In genomic region chr1:91827094-91828006, GRCh38 we compare ENCODE assay signal across 10 cellular contexts. TPM values are rescaled to one million over a fixed set of nuclear protein-coding genes. Genes with fewer than 3 reads are reported as not detected.
DNase-seq lines count a peak whose midpoint lies in the region; ATAC-seq and TF ChIP-seq lines count a peak whose summit lies in the region.
"Had no signal": no experiment of that assay in that cellular context is flagged by ENCODE, and none has a peak within 500 bp of the region (broad histone marks: within the 10 kb centered on the region; RNA-seq: fewer than 3 reads in every experiment).

No MANE protein-coding gene starts in this region.

- H3K79me2 ChIP-seq in hepatocyte: peaks cover 50% of the 10 kb centered on the region

- H3K4me3 ChIP-seq in HEK293 (ENCODE audit: low read depth, low read length) (no peak overlapping the region), hepatocyte (no peak overlapping the region)

- no peaks in the 10 kb centered on the region for H4K20me1 ChIP-seq in hepatocyte (ENCODE audit: insufficient read depth, poor library complexity, severe bottlenecking)

- DNase-seq in hepatocyte (ENCODE audit: low spot score) (peak; percentile 61), renal cortical epithelial cell (ENCODE audit: low read depth) (peak; percentile 95), NCI-H446 treated with DMSO at 0.1 percent for 48 hours (lab: John Stamatoyannopoulos, UW) (no peak), ureter (ENCODE audit: low spot score) (no peak)
- DNase-seq: activated naive CD4-positive, alpha-beta T cell treated with anti-CD3 and anti-CD28 coated beads, Interleukin-2, amount 50 U/mL, for 16 hours; NCI-H2081 treated with DMSO at 0.1 percent for 48 hours had no signal

- H3K36me3 ChIP-seq in HEK293 (ENCODE audit: control insufficient read depth in 2 of 2, insufficient read depth in 1 of 2, low read length in 2 of 2): no peaks in the 10 kb centered on the region
- H3K36me3 ChIP-seq in hepatocyte (replicated peaks; ENCODE audit: insufficient read depth, low read depth): no peaks in the 10 kb centered on the region

- ATAC-seq in HG03439 (IDR thresholded peaks at IDR 0.05; ENCODE audit: unreplicated experiment): no peak
- no peak for ATAC-seq in GM18519 (IDR thresholded peaks at IDR 0.05; ENCODE audit: low FRiP score, unreplicated experiment)

- TF ChIP-seq CTCF in HEK293 (tag by site-specific recombination; IDR thresholded peaks at IDR 0.05): no peak
- TF ChIP-seq CTCF in VCaP (conservative IDR thresholded peaks at IDR 0.05): no peak
- TF ChIP-seq CTCF in hepatocyte (IDR thresholded peaks at IDR 0.05; ENCODE audit: poor library complexity): no peak

- no peak overlapping the region for H2AFZ ChIP-seq in hepatocyte

- H3K9me2 ChIP-seq in hepatocyte (replicated peaks; ENCODE audit: insufficient read depth): no peaks in the 10 kb centered on the region

- H3K9me3 ChIP-seq in HEK293 (ENCODE audit: control insufficient read depth, insufficient read depth, low read depth, low read length) (no peaks in the 10 kb centered on the region), hepatocyte (ENCODE audit: low read depth) (no peaks in the 10 kb centered on the region)

- CTCF ChIA-PET in HEK293 (lab: Yijun Ruan, JAX): interaction anchor here (0.6 kb wide), 1 partner anchor 323 kb away, joined by 3 read pairs; no protein-coding TSS in a partner anchor

- POLR2A ChIA-PET in HEK293 (lab: Yijun Ruan, JAX): interaction anchor here (0.6 kb wide), 1 partner anchor 10 kb away, joined by 7 read pairs; no protein-coding TSS in a partner anchor

- peak overlapping the region; percentile 63 for H3K4me2 ChIP-seq in hepatocyte

- H3K27ac ChIP-seq in HEK293 (ENCODE audit: extremely low read depth, low read depth, low read length) (no peak overlapping the region), VCaP (peak overlapping the region; percentile 78), hepatocyte (peak overlapping the region; percentile 73)

- H3K27me3 ChIP-seq in hepatocyte: no peaks in the 10 kb centered on the region

- 51% methylated on average over 15 of the region's 15 CpGs for WGBS in hepatocyte (ENCODE audit: low lambda C conversion rate, missing lambda C conversion rate)

- H3K4me1 ChIP-seq in HEK293 (ENCODE audit: control insufficient read depth, insufficient read depth, low read length): peaks cover 18% of the 10 kb centered on the region
- H3K4me1 ChIP-seq in hepatocyte (ENCODE audit: insufficient read depth): peaks cover 34% of the 10 kb centered on the region

TF ChIP-seq in HEK293, 187 proteins besides CTCF, POLR2A, EP300 and RAD21:
- TF ChIP-seq, protein P1, sequence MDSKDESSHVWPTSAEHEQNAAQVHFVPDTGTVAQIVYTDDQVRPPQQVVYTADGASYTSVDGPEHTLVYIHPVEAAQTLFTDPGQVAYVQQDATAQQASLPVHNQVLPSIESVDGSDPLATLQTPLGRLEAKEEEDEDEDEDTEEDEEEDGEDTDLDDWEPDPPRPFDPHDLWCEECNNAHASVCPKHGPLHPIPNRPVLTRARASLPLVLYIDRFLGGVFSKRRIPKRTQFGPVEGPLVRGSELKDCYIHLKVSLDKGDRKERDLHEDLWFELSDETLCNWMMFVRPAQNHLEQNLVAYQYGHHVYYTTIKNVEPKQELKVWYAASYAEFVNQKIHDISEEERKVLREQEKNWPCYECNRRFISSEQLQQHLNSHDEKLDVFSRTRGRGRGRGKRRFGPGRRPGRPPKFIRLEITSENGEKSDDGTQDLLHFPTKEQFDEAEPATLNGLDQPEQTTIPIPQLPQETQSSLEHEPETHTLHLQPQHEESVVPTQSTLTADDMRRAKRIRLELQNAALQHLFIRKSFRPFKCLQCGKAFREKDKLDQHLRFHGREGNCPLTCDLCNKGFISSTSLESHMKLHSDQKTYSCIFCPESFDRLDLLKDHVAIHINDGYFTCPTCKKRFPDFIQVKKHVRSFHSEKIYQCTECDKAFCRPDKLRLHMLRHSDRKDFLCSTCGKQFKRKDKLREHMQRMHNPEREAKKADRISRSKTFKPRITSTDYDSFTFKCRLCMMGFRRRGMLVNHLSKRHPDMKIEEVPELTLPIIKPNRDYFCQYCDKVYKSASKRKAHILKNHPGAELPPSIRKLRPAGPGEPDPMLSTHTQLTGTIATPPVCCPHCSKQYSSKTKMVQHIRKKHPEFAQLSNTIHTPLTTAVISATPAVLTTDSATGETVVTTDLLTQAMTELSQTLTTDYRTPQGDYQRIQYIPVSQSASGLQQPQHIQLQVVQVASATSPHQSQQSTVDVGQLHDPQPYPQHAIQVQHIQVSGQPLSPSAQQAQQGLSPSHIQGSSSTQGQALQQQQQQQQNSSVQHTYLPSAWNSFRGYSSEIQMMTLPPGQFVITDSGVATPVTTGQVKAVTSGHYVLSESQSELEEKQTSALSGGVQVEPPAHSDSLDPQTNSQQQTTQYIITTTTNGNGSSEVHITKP (tag by site-specific recombination; IDR thresholded peaks at IDR 0.05): peak; percentile 29; the same call in 1 of the 2 replicates
- no peak for TF ChIP-seq KLF9 (tag by site-specific recombination; IDR thresholded peaks at IDR 0.05; ENCODE audit: low read depth)
- peak; percentile 55; the same call in 1 of the 2 replicates for TF ChIP-seq REST (tag by site-specific recombination; IDR thresholded peaks at IDR 0.05)

RNA-seq across cellular contexts. Expression of gene TGFBR3, which starts 58.6 kb away (rescaled TPM):
- 66.8 and 68.3 TPM in 2 replicates for total RNA-seq in hepatocyte
- polyA plus RNA-seq in hepatocyte: 46.8 and 48.9 TPM in 2 replicates
- 4.0 and 11.0 TPM in 2 replicates for total RNA-seq in renal cortical epithelial cell
- total RNA-seq in ureter: 102 TPM

Comparison
In these comparisons a context has a peak if more than half of its experiments do, and no peak if none do; other contexts are left out.
1. DNase-seq: peak in hepatocyte (single experiment) and renal cortical epithelial cell (single experiment); none in NCI-H446 treated with DMSO at 0.1 percent for 48 hours (single experiment) and ureter (single experiment).